1 cellular context compared by ENCODE assay signal in genomic region chr6:149176971-149177667, GRCh38.
TF ChIP-seq lines count a peak whose summit lies in the region.

No MANE protein-coding gene starts in this region.

TF ChIP-seq in HepG2, 621 proteins besides CTCF, POLR2A, EP300 and RAD21 (continued from another document and continues in another):
- TF ChIP-seq, protein P1, sequence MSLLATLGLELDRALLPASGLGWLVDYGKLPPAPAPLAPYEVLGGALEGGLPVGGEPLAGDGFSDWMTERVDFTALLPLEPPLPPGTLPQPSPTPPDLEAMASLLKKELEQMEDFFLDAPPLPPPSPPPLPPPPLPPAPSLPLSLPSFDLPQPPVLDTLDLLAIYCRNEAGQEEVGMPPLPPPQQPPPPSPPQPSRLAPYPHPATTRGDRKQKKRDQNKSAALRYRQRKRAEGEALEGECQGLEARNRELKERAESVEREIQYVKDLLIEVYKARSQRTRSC (CRISPR knock-in tag; IDR thresholded peaks at IDR 0.05; ENCODE audit: low read depth), result no peak
- TF ChIP-seq ZNF670 (CRISPR knock-in tag; IDR thresholded peaks at IDR 0.05; ENCODE audit: borderline replicate concordance) (0 out of 2 replicates have a peak, but pooled peaks have one; percentile 32), CHD4 (IDR thresholded peaks at IDR 0.05; ENCODE audit: borderline replicate concordance, low read length) (no peak; the same call in 1 of the 2 replicates), ARID2 (CRISPR knock-in tag; IDR thresholded peaks at IDR 0.05; ENCODE audit: borderline replicate concordance) (no peak), ZFP62 (CRISPR knock-in tag; IDR thresholded peaks at IDR 0.05) (no peak), KDM4B (CRISPR knock-in tag; IDR thresholded peaks at IDR 0.05) (no peak), JUND (CRISPR knock-in tag; IDR thresholded peaks at IDR 0.05) (no peak), ZNF552 (CRISPR knock-in tag; IDR thresholded peaks at IDR 0.05; ENCODE audit: borderline replicate concordance) (no peak), HNF1A (IDR thresholded peaks at IDR 0.05; ENCODE audit: low read depth) (peak; percentile 69), HNF1A (CRISPR knock-in tag; IDR thresholded peaks at IDR 0.05; ENCODE audit: borderline replicate concordance) (peak; percentile 52; the same call in 1 of the 2 replicates), ZNF432 (CRISPR knock-in tag; IDR thresholded peaks at IDR 0.05; ENCODE audit: borderline replicate concordance) (no peak), EHMT2 (IDR thresholded peaks at IDR 0.05; ENCODE audit: borderline replicate concordance, low read depth, low read length) (peak; percentile 81; the same call in 1 of the 2 replicates), STAG1 (CRISPR knock-in tag; IDR thresholded peaks at IDR 0.05) (no peak), SATB2 (CRISPR knock-in tag; IDR thresholded peaks at IDR 0.05) (no peak), BCL6 (CRISPR knock-in tag; IDR thresholded peaks at IDR 0.05) (peak; percentile 87), ZBTB3 (CRISPR knock-in tag; IDR thresholded peaks at IDR 0.05; ENCODE audit: borderline replicate concordance, low read depth) (no peak), ZNF687 (CRISPR knock-in tag; IDR thresholded peaks at IDR 0.05) (no peak), KLF11 (CRISPR knock-in tag; IDR thresholded peaks at IDR 0.05) (no peak), TARDBP (CRISPR knock-in tag; IDR thresholded peaks at IDR 0.05) (peak; percentile 71), GATAD2A (CRISPR knock-in tag; IDR thresholded peaks at IDR 0.05) (peak; percentile 90), ZSCAN31 (CRISPR knock-in tag; IDR thresholded peaks at IDR 0.05; ENCODE audit: low read depth) (0 out of 2 replicates have a peak, but pooled peaks have one; percentile 37), ZBTB7A (CRISPR knock-in tag; IDR thresholded peaks at IDR 0.05) (no peak), THAP7 (CRISPR knock-in tag; IDR thresholded peaks at IDR 0.05) (no peak), SP4 (CRISPR knock-in tag; IDR thresholded peaks at IDR 0.05) (no peak), SUZ12 (IDR thresholded peaks at IDR 0.05; ENCODE audit: low read depth, low read length) (no peak), TRIM24 (CRISPR knock-in tag; IDR thresholded peaks at IDR 0.05) (no peak), ZNF597 (CRISPR knock-in tag; IDR thresholded peaks at IDR 0.05) (no peak), ZNF275 (CRISPR knock-in tag; IDR thresholded peaks at IDR 0.05; ENCODE audit: borderline replicate concordance) (no peak), ZNF776 (CRISPR knock-in tag; IDR thresholded peaks at IDR 0.05) (no peak), MAFK (conservative IDR thresholded peaks at IDR 0.05 in 1 of 2, IDR thresholded peaks at IDR 0.05 in 1 of 2; ENCODE audit: low read length in 2 of 2) (no peak), RBM22 (optimal IDR thresholded peaks at IDR 0.05; ENCODE audit: low read length) (no peak), YEATS2 (CRISPR knock-in tag; IDR thresholded peaks at IDR 0.05; ENCODE audit: borderline replicate concordance) (no peak; the same call in 1 of the 2 replicates), HOXA5 (CRISPR knock-in tag; IDR thresholded peaks at IDR 0.05) (peak; percentile 26; the same call in 1 of the 2 replicates), ZNF292 (CRISPR knock-in tag; IDR thresholded peaks at IDR 0.05; ENCODE audit: borderline replicate concordance, low read depth) (peak; percentile 36; the same call in 1 of the 2 replicates), ELF3 (CRISPR knock-in tag; IDR thresholded peaks at IDR 0.05) (peak; percentile 65), ZBTB8A (CRISPR knock-in tag; IDR thresholded peaks at IDR 0.05; ENCODE audit: borderline replicate concordance, low read depth) (no peak)
- TF ChIP-seq, protein P2, sequence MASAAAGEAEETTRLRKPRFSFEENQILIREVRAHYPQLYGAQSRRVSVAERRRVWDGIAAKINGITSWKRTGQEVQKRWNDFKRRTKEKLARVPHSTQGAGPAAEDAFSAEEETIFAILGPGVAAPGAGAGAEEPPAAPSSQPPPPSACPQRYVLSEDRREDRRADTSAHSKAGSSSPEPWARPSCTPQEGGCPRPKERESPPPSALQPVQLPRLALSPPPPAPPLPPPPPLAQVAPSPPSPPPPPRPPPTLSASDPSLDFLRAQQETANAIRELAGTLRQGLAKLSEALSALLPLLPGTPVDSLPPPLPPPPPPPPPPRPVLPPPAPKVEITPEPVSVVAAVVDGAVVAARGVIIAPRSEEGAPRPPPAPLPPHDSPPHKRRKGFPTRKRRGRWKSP (CRISPR knock-in tag; IDR thresholded peaks at IDR 0.05), result peak; percentile 64; the same call in 1 of the 2 replicates
- TF ChIP-seq, protein P3, sequence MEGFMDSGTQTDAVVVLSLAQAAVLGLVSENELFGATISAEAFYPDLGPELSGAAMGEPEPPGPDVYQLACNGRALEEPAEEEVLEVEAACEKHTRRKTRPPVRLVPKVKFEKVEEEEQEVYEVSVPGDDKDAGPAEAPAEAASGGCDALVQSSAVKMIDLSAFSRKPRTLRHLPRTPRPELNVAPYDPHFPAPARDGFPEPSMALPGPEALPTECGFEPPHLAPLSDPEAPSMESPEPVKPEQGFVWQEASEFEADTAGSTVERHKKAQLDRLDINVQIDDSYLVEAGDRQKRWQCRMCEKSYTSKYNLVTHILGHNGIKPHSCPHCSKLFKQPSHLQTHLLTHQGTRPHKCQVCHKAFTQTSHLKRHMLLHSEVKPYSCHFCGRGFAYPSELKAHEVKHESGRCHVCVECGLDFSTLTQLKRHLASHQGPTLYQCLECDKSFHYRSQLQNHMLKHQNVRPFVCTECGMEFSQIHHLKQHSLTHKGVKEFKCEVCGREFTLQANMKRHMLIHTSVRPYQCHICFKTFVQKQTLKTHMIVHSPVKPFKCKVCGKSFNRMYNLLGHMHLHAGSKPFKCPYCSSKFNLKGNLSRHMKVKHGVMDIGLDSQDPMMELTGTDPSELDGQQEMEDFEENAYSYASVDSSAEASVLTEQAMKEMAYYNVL (CRISPR knock-in tag; IDR thresholded peaks at IDR 0.05; ENCODE audit: borderline replicate concordance), result peak; percentile 48; the same call in 1 of the 2 replicates
- TF ChIP-seq, protein P4, sequence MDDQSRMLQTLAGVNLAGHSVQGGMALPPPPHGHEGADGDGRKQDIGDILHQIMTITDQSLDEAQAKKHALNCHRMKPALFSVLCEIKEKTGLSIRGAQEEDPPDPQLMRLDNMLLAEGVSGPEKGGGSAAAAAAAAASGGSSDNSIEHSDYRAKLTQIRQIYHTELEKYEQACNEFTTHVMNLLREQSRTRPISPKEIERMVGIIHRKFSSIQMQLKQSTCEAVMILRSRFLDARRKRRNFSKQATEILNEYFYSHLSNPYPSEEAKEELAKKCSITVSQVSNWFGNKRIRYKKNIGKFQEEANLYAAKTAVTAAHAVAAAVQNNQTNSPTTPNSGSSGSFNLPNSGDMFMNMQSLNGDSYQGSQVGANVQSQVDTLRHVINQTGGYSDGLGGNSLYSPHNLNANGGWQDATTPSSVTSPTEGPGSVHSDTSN (CRISPR knock-in tag; IDR thresholded peaks at IDR 0.05; ENCODE audit: borderline replicate concordance), result no peak
- TF ChIP-seq, protein P5, sequence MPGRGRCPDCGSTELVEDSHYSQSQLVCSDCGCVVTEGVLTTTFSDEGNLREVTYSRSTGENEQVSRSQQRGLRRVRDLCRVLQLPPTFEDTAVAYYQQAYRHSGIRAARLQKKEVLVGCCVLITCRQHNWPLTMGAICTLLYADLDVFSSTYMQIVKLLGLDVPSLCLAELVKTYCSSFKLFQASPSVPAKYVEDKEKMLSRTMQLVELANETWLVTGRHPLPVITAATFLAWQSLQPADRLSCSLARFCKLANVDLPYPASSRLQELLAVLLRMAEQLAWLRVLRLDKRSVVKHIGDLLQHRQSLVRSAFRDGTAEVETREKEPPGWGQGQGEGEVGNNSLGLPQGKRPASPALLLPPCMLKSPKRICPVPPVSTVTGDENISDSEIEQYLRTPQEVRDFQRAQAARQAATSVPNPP (CRISPR knock-in tag; IDR thresholded peaks at IDR 0.05), result peak; percentile 55; the same call in 1 of the 2 replicates
- TF ChIP-seq, protein P6, sequence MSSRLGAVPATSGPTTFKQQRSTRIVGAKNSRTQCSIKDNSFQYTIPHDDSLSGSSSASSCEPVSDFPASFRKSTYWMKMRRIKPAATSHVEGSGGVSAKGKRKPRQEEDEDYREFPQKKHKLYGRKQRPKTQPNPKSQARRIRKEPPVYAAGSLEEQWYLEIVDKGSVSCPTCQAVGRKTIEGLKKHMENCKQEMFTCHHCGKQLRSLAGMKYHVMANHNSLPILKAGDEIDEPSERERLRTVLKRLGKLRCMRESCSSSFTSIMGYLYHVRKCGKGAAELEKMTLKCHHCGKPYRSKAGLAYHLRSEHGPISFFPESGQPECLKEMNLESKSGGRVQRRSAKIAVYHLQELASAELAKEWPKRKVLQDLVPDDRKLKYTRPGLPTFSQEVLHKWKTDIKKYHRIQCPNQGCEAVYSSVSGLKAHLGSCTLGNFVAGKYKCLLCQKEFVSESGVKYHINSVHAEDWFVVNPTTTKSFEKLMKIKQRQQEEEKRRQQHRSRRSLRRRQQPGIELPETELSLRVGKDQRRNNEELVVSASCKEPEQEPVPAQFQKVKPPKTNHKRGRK (CRISPR knock-in tag; IDR thresholded peaks at IDR 0.05), result no peak
- TF ChIP-seq, protein P7, sequence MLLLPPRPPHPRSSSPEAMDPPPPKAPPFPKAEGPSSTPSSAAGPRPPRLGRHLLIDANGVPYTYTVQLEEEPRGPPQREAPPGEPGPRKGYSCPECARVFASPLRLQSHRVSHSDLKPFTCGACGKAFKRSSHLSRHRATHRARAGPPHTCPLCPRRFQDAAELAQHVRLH (CRISPR knock-in tag; IDR thresholded peaks at IDR 0.05; ENCODE audit: borderline replicate concordance, low read depth), result no peak
